ENCODE assay signal across 10 cellular contexts in the genomic region with DNA sequence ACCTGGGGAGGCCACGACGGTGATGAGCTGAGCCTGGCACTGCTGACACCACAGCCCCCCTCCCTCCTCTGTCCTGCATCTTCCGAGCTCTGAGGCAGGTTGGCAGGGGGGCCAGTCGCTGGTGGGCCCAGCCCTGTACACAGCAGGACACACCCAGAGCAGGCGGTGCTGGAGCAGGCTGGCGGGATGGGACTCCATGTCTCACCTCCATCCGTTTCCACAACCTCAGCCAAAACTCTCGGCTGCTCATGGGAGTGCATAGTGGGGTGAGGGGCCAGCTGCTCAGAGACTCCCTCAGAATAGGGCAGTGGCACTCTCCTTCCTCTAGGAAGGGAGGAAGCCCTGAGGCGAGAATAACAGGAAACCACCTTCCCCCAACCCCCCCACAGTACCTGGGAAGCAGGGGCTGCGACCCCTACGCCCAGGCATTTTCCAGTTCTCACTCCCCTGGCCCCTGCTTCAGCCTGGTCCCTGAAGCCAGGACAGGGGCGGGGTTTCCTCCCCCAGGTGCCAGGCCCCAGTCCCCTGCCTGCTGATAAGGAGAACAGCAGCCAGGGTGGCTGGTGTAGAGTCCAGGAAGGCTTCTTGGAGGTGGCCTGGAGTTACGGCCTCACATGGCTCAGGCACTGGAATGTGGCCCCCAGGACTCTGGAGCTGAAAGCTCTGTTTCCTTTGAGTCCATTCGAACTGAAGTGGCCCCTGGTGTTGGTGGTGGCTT. TPM values are rescaled to one million over a fixed set of nuclear protein-coding genes. Genes with fewer than 3 reads are reported as not detected.
A peak's percentile ranks its signal among the peaks of the same experiment; 100 is the strongest.
DNase-seq lines count a peak whose midpoint lies in the region; ATAC-seq and TF ChIP-seq lines count a peak whose summit lies in the region.
"Had no signal": no experiment of that assay in that cellular context is flagged by ENCODE, and none has a peak within 500 bp of the region (broad histone marks: within the 10 kb centered on the region; RNA-seq: fewer than 3 reads in every experiment).

No MANE protein-coding gene starts in this region.

- H3K27me3 Mint-ChIP-seq in stimulated activated naive CD8-positive, alpha-beta T cell treated with anti-CD3 and anti-CD28 coated beads, Interleukin-15, amount 100 ng/mL, for 72 hours = no peaks in the 10 kb centered on the region
- H3K27me3 Mint-ChIP-seq in mesothelial cell of epicardium (ENCODE audit: low read depth) = no peaks in the 10 kb centered on the region
- H3K27me3 Mint-ChIP-seq: central memory CD8-positive, alpha-beta T cell had no signal

- no peak for TF ChIP-seq CTCF in mesothelial cell of epicardium (IDR thresholded peaks at IDR 0.05; ENCODE audit: unreplicated experiment)

- no peak for ATAC-seq in stimulated activated naive CD8-positive, alpha-beta T cell treated with anti-CD3 and anti-CD28 coated beads, Interleukin-15, amount 100 ng/mL, for 72 hours
- no peak for ATAC-seq in stimulated activated naive CD8-positive, alpha-beta T cell treated with anti-CD3 and anti-CD28 coated beads, Interleukin-15, Interleukin-2, amounts not matched to agents 100 U/mL and 50 U/mL, for 24 hours
- no peak for ATAC-seq in GM21367 (IDR thresholded peaks at IDR 0.05; ENCODE audit: unreplicated experiment)
- no peak for ATAC-seq in GM19328 (IDR thresholded peaks at IDR 0.05; ENCODE audit: unreplicated experiment)
- ATAC-seq in HG03432 (IDR thresholded peaks at IDR 0.05; ENCODE audit: unreplicated experiment) = no peak

- DNase-seq in stimulated activated naive CD8-positive, alpha-beta T cell treated with anti-CD3 and anti-CD28 coated beads, Interleukin-15, amount 100 ng/mL, for 72 hours = no peak
- no peak for DNase-seq in stimulated activated naive CD8-positive, alpha-beta T cell treated with anti-CD3 and anti-CD28 coated beads, Interleukin-15, Interleukin-2, amounts not matched to agents 100 U/mL and 50 U/mL, for 24 hours
- peak; percentile 76 to 88 for DNase-seq in dermis microvascular lymphatic vessel endothelial cell (ENCODE audit: low read depth in 2 of 2)
- peak in 1 of 2 experiments; percentile 16 for DNase-seq in mesothelial cell of epicardium (ENCODE audit: low spot score in 2 of 2, unreplicated experiment in 2 of 2)
- DNase-seq in activated gamma-delta T cell (lab: John Stamatoyannopoulos, UW) = no peak
- DNase-seq: activated CD4-positive, alpha-beta T cell treated with anti-CD3 and anti-CD28 coated beads for 1 hour had no signal

- peak overlapping the region; percentile 61 to 78 for H3K27ac Mint-ChIP-seq in stimulated activated naive CD8-positive, alpha-beta T cell treated with anti-CD3 and anti-CD28 coated beads, Interleukin-15, amount 100 ng/mL, for 72 hours
- peak overlapping the region; percentile 82 for H3K27ac Mint-ChIP-seq in mesothelial cell of epicardium

- H3K9me3 Mint-ChIP-seq in stimulated activated naive CD8-positive, alpha-beta T cell treated with anti-CD3 and anti-CD28 coated beads, Interleukin-15, amount 100 ng/mL, for 72 hours = no peaks in the 10 kb centered on the region
- no peaks in the 10 kb centered on the region for H3K9me3 Mint-ChIP-seq in mesothelial cell of epicardium
- H3K9me3 Mint-ChIP-seq: central memory CD8-positive, alpha-beta T cell had no signal

- peaks cover 45% of the 10 kb centered on the region for H3K4me1 Mint-ChIP-seq in stimulated activated naive CD8-positive, alpha-beta T cell treated with anti-CD3 and anti-CD28 coated beads, Interleukin-15, amount 100 ng/mL, for 72 hours
- H3K4me1 Mint-ChIP-seq in mesothelial cell of epicardium = peaks cover 14% of the 10 kb centered on the region

- no peaks in the 10 kb centered on the region for H3K36me3 Mint-ChIP-seq in mesothelial cell of epicardium

- H3K4me3 Mint-ChIP-seq in stimulated activated naive CD8-positive, alpha-beta T cell treated with anti-CD3 and anti-CD28 coated beads, Interleukin-15, amount 100 ng/mL, for 72 hours = peak overlapping the region in 1 of 2 donors; percentile 45
- no peak overlapping the region for H3K4me3 Mint-ChIP-seq in mesothelial cell of epicardium
- H3K4me3 Mint-ChIP-seq: central memory CD8-positive, alpha-beta T cell had no signal

RNA-seq across cellular contexts. Expression of gene IBA57, which starts 3.2 kb away (rescaled TPM):
- total RNA-seq in dermis microvascular lymphatic vessel endothelial cell = 6.0 and 7.3 TPM in 2 replicates
- 10.8 to 14.2 TPM (median 11.8 TPM) in 3 replicates for total RNA-seq in mesothelial cell of epicardium

RNA-seq across cellular contexts. Expression of gene GJC2, which starts 12.7 kb away (rescaled TPM):
- 8.0 and 17.1 TPM in 2 replicates for total RNA-seq in dermis microvascular lymphatic vessel endothelial cell
- total RNA-seq in mesothelial cell of epicardium = 2.5 to 2.6 TPM (median 2.5 TPM) in 3 replicates

RNA-seq across cellular contexts. Expression of gene GUK1, which starts 22.4 kb away (rescaled TPM):
- total RNA-seq in dermis microvascular lymphatic vessel endothelial cell (718 and 833 TPM in 2 replicates), mesothelial cell of epicardium (129 to 136 TPM (median 135 TPM) in 3 replicates)

RNA-seq across cellular contexts. Expression of gene OBSCN, which starts 45.4 kb away (rescaled TPM):
- total RNA-seq in dermis microvascular lymphatic vessel endothelial cell = 2.3 and 5.8 TPM in 2 replicates
- total RNA-seq in mesothelial cell of epicardium = 95.3 to 113 TPM (median 100 TPM) in 3 replicates

RNA-seq across cellular contexts. Expression of gene MRPL55, which starts 53.3 kb away (rescaled TPM):
- 35.8 and 47.0 TPM in 2 replicates for total RNA-seq in dermis microvascular lymphatic vessel endothelial cell
- total RNA-seq in mesothelial cell of epicardium = 53.9 to 56.9 TPM (median 54.2 TPM) in 3 replicates

Comparison
In these comparisons a context has a peak if more than half of its experiments do, and no peak if none do; other contexts are left out.
1. DNase-seq: peak in dermis microvascular lymphatic vessel endothelial cell (2 of 2); none in stimulated activated naive CD8-positive, alpha-beta T cell treated with anti-CD3 and anti-CD28 coated beads, Interleukin-15, amount 100 ng/mL, for 72 hours (0 of 2), stimulated activated naive CD8-positive, alpha-beta T cell treated with anti-CD3 and anti-CD28 coated beads, Interleukin-15, Interleukin-2, amounts not matched to agents 100 U/mL and 50 U/mL, for 24 hours (single experiment) and activated gamma-delta T cell (single experiment).